22 cellular contexts compared by ENCODE assay signal in the genomic region with DNA sequence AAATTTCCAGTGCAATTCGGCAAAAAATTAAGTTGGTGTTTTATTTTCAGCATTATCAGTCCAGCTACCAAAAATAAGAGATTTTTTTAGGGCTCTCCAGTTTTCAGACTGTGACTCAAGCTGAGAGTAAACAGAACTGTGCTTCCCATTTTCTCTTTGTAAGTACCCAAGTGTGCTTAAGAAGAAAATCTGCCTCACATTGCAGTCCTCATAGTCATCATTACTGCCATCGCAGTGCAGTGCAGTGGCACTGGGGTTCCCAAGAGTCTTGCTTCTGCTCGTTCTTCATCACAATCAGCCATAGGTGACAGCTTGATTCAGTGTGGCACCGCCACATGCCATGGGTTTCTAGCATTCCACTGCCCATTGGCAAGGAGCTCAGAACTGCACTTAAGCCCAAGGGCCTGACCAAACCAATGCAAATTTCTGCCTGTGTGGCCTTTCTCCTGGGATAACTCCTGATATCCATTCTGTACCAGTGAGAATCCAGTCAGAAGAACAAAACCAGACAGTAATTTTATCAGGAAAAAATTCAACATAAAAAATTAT. TPM values are rescaled to one million over a fixed set of nuclear protein-coding genes. Genes with fewer than 3 reads are reported as not detected.
DNase-seq lines count a peak whose midpoint lies in the region; ATAC-seq, FAIRE-seq and TF ChIP-seq lines count a peak whose summit lies in the region.
"Had no signal": no experiment of that assay in that cellular context is flagged by ENCODE, and none has a peak within 500 bp of the region (broad histone marks: within the 10 kb centered on the region; RNA-seq: fewer than 3 reads in every experiment).

No MANE protein-coding gene starts in this region.

- H3K9me3 ChIP-seq in ascending aorta, result no peaks in the 10 kb centered on the region

- no peak overlapping the region for H3K4me3 ChIP-seq in ascending aorta
- H3K4me3 ChIP-seq: K562, PC-9 had no signal

- DNase-seq in AG08395 (ENCODE audit: low spot score), result peak; percentile 11
- no peak for DNase-seq in ascending aorta (ENCODE audit: low spot score in 2 of 2)
- peak; percentile 20 for DNase-seq in medulla oblongata (ENCODE audit: extremely low spot score)
- DNase-seq in NCI-H524 (lab: John Stamatoyannopoulos, UW), result no peak
- no peak for DNase-seq in NCI-H2107 treated with DMSO at 0.1 percent for 48 hours (lab: John Stamatoyannopoulos, UW; ENCODE audit: unreplicated experiment)
- DNase-seq in D721Med (ENCODE audit: insufficient read length, low spot score), result no peak
- DNase-seq: C1 segment of cervical spinal cord, DMS 273 treated with DMSO at 0.1 percent for 48 hours, MV-4-11, NCI-H1417 treated with DMSO at 0.1 percent for 48 hours, NCI-H2029, NCI-H2171 treated with DMSO at 0.1 percent for 48 hours, NCI-H774, PC-9 had no signal

- ATAC-seq in GM21723 (IDR thresholded peaks at IDR 0.05; ENCODE audit: unreplicated experiment) (peak; percentile 48), GM18873 (IDR thresholded peaks at IDR 0.05; ENCODE audit: low FRiP score, unreplicated experiment) (no peak)
- ATAC-seq: K562 had no signal

- no peaks in the 10 kb centered on the region for H3K27me3 ChIP-seq in ascending aorta

- intact Hi-C loops in ascending aorta (cut with DNase I), result no loop called here

- TF ChIP-seq CTCF in ascending aorta (IDR thresholded peaks at IDR 0.05) (no peak), D721Med (IDR thresholded peaks at IDR 0.05; ENCODE audit: insufficient read depth, missing control alignments) (no peak)

- H3K4me1 ChIP-seq in ascending aorta, result peaks cover 3% of the 10 kb centered on the region in 2 donors

- peak overlapping the region; percentile 5 to 10 for H3K27ac ChIP-seq in ascending aorta
- H3K27ac ChIP-seq: HL-60, PC-9 had no signal

- H3K36me3 ChIP-seq in ascending aorta, result no peaks in the 10 kb centered on the region

- FAIRE-seq in D721Med (lab: Jason Lieb, UNC), result no peak
- FAIRE-seq: A204.1, H54, K562 had no signal

RNA-seq across cellular contexts. Expression of a gene that starts 25.6 kb away (rescaled TPM):
- total RNA-seq in ascending aorta, result 16.2 TPM

RNA-seq across cellular contexts. Expression of a gene that starts 45.6 kb away (rescaled TPM):
- total RNA-seq in ascending aorta, result not detected
- total RNA-seq: K562, NCI-H460, PC-9, SK-MEL-5 had no signal

RNA-seq across cellular contexts. Expression of a gene that starts 49.3 kb away (rescaled TPM):
- total RNA-seq in ascending aorta, result not detected
- total RNA-seq: K562, NCI-H460, PC-9, SK-MEL-5 had no signal

Comparison
In these comparisons a context has a peak if more than half of its experiments do, and no peak if none do; other contexts are left out.
1. DNase-seq: peak in AG08395 (single experiment) and medulla oblongata (single experiment); none in ascending aorta (0 of 2), NCI-H524 (0 of 2), NCI-H2107 treated with DMSO at 0.1 percent for 48 hours (single experiment) and D721Med (single experiment).